Comparison of ENCODE assay signal across 1 cellular context in the genomic region with DNA sequence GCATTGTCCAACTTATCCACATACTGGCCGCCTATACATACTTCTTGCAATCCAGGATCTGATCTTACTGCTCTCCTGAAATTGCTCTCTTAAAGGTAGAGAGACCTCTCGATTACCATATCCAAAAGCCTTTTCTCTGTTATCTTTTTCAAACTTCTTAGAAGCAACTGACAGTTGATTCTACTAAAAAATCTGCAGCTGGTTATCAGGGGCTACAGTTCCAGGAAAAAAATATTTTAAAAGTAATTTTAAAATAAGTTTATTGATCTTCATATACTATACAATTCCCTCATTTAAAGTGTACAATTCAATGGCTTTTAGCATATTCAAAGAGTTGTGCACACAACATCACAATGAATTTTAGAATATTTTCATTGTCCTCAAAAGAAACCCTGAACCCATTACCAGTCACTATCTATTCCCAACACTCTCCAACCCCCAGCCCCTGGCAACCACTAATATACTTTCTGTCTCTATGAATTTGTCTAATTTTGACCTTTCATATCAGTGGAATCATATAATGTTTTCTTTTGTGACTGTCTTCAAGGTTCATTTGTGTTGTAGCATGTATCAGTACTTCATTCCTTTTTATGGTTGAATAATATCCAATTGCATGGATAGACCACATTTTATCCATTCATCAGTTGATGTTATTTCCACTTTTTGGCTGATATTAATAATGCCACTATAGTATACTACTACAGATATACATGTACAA.
TF ChIP-seq lines count a peak whose summit lies in the region.

No MANE protein-coding gene starts in this region.

TF ChIP-seq in K562, 482 proteins besides CTCF, POLR2A, EP300 and RAD21 (continued from another document):
- TF ChIP-seq, protein P1, sequence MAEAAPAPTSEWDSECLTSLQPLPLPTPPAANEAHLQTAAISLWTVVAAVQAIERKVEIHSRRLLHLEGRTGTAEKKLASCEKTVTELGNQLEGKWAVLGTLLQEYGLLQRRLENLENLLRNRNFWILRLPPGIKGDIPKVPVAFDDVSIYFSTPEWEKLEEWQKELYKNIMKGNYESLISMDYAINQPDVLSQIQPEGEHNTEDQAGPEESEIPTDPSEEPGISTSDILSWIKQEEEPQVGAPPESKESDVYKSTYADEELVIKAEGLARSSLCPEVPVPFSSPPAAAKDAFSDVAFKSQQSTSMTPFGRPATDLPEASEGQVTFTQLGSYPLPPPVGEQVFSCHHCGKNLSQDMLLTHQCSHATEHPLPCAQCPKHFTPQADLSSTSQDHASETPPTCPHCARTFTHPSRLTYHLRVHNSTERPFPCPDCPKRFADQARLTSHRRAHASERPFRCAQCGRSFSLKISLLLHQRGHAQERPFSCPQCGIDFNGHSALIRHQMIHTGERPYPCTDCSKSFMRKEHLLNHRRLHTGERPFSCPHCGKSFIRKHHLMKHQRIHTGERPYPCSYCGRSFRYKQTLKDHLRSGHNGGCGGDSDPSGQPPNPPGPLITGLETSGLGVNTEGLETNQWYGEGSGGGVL (CRISPR knock-in tag; IDR thresholded peaks at IDR 0.05), result no peak
- peak; percentile 45 for TF ChIP-seq NCOR1 (IDR thresholded peaks at IDR 0.05)
- TF ChIP-seq, protein P2, sequence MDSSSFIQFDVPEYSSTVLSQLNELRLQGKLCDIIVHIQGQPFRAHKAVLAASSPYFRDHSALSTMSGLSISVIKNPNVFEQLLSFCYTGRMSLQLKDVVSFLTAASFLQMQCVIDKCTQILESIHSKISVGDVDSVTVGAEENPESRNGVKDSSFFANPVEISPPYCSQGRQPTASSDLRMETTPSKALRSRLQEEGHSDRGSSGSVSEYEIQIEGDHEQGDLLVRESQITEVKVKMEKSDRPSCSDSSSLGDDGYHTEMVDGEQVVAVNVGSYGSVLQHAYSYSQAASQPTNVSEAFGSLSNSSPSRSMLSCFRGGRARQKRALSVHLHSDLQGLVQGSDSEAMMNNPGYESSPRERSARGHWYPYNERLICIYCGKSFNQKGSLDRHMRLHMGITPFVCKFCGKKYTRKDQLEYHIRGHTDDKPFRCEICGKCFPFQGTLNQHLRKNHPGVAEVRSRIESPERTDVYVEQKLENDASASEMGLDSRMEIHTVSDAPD (CRISPR knock-in tag; IDR thresholded peaks at IDR 0.05), result no peak
- no peak for TF ChIP-seq YY1 (IDR thresholded peaks at IDR 0.05; ENCODE audit: borderline replicate concordance in 1 of 3, control insufficient read depth in 1 of 3, extremely low read depth in 1 of 3, insufficient read depth in 3 of 3, insufficient read length in 1 of 3, insufficient replicate concordance in 2 of 3, low read depth in 1 of 3, low read length in 2 of 3)
- no peak for TF ChIP-seq PRPF4 (IDR thresholded peaks at IDR 0.05; ENCODE audit: insufficient read depth, low read depth, low read length, poor library complexity, severe bottlenecking)
- TF ChIP-seq, protein P3, sequence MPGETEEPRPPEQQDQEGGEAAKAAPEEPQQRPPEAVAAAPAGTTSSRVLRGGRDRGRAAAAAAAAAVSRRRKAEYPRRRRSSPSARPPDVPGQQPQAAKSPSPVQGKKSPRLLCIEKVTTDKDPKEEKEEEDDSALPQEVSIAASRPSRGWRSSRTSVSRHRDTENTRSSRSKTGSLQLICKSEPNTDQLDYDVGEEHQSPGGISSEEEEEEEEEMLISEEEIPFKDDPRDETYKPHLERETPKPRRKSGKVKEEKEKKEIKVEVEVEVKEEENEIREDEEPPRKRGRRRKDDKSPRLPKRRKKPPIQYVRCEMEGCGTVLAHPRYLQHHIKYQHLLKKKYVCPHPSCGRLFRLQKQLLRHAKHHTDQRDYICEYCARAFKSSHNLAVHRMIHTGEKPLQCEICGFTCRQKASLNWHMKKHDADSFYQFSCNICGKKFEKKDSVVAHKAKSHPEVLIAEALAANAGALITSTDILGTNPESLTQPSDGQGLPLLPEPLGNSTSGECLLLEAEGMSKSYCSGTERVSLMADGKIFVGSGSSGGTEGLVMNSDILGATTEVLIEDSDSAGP (CRISPR knock-in tag; IDR thresholded peaks at IDR 0.05), result no peak
- no peak for TF ChIP-seq PHB2 (IDR thresholded peaks at IDR 0.05; ENCODE audit: low read depth)
- no peak for TF ChIP-seq ZNF282 (CRISPR knock-in tag; IDR thresholded peaks at IDR 0.05)
- TF ChIP-seq, protein P4, sequence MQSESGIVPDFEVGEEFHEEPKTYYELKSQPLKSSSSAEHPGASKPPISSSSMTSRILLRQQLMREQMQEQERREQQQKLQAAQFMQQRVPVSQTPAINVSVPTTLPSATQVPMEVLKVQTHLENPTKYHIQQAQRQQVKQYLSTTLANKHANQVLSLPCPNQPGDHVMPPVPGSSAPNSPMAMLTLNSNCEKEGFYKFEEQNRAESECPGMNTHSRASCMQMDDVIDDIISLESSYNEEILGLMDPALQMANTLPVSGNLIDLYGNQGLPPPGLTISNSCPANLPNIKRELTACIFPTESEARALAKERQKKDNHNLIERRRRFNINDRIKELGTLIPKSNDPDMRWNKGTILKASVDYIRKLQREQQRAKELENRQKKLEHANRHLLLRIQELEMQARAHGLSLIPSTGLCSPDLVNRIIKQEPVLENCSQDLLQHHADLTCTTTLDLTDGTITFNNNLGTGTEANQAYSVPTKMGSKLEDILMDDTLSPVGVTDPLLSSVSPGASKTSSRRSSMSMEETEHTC (IDR thresholded peaks at IDR 0.05), result no peak
- TF ChIP-seq DPF2 (IDR thresholded peaks at IDR 0.05), result peak; percentile 65
- no peak for TF ChIP-seq BACH1 (tag; IDR thresholded peaks at IDR 0.05)
- TF ChIP-seq CBX5 (IDR thresholded peaks at IDR 0.05; ENCODE audit: borderline replicate concordance, low read depth), result no peak
- TF ChIP-seq FOXM1 (IDR thresholded peaks at IDR 0.05; ENCODE audit: low read depth), result peak; percentile 26; the same call in 1 of the 2 replicates
- no peak for TF ChIP-seq FOXM1 (CRISPR knock-in tag; IDR thresholded peaks at IDR 0.05; ENCODE audit: low read depth)
- TF ChIP-seq, protein P5, sequence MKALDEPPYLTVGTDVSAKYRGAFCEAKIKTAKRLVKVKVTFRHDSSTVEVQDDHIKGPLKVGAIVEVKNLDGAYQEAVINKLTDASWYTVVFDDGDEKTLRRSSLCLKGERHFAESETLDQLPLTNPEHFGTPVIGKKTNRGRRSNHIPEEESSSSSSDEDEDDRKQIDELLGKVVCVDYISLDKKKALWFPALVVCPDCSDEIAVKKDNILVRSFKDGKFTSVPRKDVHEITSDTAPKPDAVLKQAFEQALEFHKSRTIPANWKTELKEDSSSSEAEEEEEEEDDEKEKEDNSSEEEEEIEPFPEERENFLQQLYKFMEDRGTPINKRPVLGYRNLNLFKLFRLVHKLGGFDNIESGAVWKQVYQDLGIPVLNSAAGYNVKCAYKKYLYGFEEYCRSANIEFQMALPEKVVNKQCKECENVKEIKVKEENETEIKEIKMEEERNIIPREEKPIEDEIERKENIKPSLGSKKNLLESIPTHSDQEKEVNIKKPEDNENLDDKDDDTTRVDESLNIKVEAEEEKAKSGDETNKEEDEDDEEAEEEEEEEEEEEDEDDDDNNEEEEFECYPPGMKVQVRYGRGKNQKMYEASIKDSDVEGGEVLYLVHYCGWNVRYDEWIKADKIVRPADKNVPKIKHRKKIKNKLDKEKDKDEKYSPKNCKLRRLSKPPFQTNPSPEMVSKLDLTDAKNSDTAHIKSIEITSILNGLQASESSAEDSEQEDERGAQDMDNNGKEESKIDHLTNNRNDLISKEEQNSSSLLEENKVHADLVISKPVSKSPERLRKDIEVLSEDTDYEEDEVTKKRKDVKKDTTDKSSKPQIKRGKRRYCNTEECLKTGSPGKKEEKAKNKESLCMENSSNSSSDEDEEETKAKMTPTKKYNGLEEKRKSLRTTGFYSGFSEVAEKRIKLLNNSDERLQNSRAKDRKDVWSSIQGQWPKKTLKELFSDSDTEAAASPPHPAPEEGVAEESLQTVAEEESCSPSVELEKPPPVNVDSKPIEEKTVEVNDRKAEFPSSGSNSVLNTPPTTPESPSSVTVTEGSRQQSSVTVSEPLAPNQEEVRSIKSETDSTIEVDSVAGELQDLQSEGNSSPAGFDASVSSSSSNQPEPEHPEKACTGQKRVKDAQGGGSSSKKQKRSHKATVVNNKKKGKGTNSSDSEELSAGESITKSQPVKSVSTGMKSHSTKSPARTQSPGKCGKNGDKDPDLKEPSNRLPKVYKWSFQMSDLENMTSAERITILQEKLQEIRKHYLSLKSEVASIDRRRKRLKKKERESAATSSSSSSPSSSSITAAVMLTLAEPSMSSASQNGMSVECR (CRISPR knock-in tag; IDR thresholded peaks at IDR 0.05), result no peak
- no peak for TF ChIP-seq ZNF436 (CRISPR knock-in tag; IDR thresholded peaks at IDR 0.05)
- TF ChIP-seq, protein P6, sequence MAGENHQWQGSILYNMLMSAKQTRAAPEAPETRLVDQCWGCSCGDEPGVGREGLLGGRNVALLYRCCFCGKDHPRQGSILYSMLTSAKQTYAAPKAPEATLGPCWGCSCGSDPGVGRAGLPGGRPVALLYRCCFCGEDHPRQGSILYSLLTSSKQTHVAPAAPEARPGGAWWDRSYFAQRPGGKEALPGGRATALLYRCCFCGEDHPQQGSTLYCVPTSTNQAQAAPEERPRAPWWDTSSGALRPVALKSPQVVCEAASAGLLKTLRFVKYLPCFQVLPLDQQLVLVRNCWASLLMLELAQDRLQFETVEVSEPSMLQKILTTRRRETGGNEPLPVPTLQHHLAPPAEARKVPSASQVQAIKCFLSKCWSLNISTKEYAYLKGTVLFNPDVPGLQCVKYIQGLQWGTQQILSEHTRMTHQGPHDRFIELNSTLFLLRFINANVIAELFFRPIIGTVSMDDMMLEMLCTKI (IDR thresholded peaks at IDR 0.05; ENCODE audit: partially characterized antibody), result no peak
- TF ChIP-seq DACH1 (IDR thresholded peaks at IDR 0.05; ENCODE audit: partially characterized antibody), result peak; percentile 55
- no peak for TF ChIP-seq TCFL5 (CRISPR knock-in tag; conservative IDR thresholded peaks at IDR 0.05)
- TF ChIP-seq SIN3B (IDR thresholded peaks at IDR 0.05; ENCODE audit: low read depth), result no peak
- TF ChIP-seq HLTF (IDR thresholded peaks at IDR 0.05), result no peak
- TF ChIP-seq CBFA2T3 (IDR thresholded peaks at IDR 0.05), result peak; percentile 74
- TF ChIP-seq ID3 (CRISPR knock-in tag; IDR thresholded peaks at IDR 0.05), result no peak
- 0 out of 2 replicates have a peak, but pooled peaks have one; percentile 30 for TF ChIP-seq ID3 (tag; IDR thresholded peaks at IDR 0.05)
- no peak for TF ChIP-seq CHD2 (IDR thresholded peaks at IDR 0.05; ENCODE audit: low read depth, low read length)
- TF ChIP-seq, protein P7, sequence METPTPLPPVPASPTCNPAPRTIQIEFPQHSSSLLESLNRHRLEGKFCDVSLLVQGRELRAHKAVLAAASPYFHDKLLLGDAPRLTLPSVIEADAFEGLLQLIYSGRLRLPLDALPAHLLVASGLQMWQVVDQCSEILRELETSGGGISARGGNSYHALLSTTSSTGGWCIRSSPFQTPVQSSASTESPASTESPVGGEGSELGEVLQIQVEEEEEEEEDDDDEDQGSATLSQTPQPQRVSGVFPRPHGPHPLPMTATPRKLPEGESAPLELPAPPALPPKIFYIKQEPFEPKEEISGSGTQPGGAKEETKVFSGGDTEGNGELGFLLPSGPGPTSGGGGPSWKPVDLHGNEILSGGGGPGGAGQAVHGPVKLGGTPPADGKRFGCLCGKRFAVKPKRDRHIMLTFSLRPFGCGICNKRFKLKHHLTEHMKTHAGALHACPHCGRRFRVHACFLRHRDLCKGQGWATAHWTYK (CRISPR knock-in tag; IDR thresholded peaks at IDR 0.05), result no peak
- no peak for TF ChIP-seq ZNF699 (CRISPR knock-in tag; IDR thresholded peaks at IDR 0.05; ENCODE audit: insufficient replicate concordance)
- TF ChIP-seq, protein P8, sequence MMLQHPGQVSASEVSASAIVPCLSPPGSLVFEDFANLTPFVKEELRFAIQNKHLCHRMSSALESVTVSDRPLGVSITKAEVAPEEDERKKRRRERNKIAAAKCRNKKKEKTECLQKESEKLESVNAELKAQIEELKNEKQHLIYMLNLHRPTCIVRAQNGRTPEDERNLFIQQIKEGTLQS (IDR thresholded peaks at IDR 0.05), result no peak
- TF ChIP-seq, protein P8 (CRISPR knock-in tag; conservative IDR thresholded peaks at IDR 0.05), result no peak
- no peak for TF ChIP-seq U2AF2 (optimal IDR thresholded peaks at IDR 0.05; ENCODE audit: low read depth, low read length)
- TF ChIP-seq TAL1 (IDR thresholded peaks at IDR 0.05), result peak; percentile 67
TF ChIP-seq in K562: peak in this region for 20.
